9 cellular contexts compared by ENCODE assay signal in the genomic region with DNA sequence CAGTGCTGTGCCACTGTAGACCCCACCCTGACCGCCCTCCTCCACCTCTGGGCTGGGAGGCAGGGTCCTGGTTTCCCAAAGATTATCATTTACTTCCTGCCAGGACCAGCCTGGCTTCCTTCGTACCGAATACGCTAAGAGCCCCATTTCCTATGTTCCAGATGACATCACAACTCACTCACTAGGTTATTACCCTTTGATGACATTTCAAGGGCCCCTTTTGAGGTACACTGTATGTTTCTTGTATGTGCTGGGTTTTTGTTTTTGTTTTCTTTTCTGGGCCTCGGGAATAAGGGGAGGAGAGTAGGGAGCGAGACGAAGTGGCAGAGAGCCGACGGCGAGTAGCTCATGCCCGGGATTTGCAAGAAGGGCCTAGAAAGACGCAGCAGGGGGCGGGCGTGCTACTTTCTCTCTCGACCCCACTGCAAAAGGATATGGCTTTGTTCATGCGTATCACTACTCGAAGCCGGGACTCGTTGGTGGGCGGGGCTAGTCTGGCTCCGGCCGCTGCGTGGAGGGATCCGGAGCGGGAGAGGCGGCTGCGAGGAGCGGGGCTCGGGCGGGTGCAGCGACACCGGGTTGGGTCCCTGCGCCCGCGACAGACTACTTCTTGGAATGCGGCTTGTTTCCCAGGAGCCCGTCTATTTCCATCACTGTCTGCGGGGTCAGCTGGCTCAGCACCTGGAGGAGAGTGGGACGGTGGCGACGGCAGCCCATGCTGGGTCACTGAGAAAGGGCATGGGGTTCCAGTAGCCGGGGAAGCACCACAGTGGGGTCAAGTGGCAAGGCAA. TPM values are rescaled to one million over a fixed set of nuclear protein-coding genes. Genes with fewer than 3 reads are reported as not detected.
DNase-seq lines count a peak whose midpoint lies in the region; ATAC-seq and TF ChIP-seq lines count a peak whose summit lies in the region.
"Had no signal": no experiment of that assay in that cellular context is flagged by ENCODE, and none has a peak within 500 bp of the region (broad histone marks: within the 10 kb centered on the region; RNA-seq: fewer than 3 reads in every experiment).

No MANE protein-coding gene starts in this region.

- H3K9me3 Mint-ChIP-seq in IgD-negative memory B cell, result no peaks in the 10 kb centered on the region
- H3K9me3 Mint-ChIP-seq in activated T-cell treated with anti-CD3 and anti-CD28 coated beads, Interleukin-2, amount 50 U/mL, for 24 hours, result no peaks in the 10 kb centered on the region

- peak overlapping the region; percentile 22; the same call in 1 of the 2 replicates for H3K4me3 ChIP-seq in BE2C (ENCODE audit: low read depth, low read length)
- H3K4me3 ChIP-seq in esophagus (ENCODE audit: low read depth in 1 of 2, low read length in 2 of 2), result peak overlapping the region; percentile 42 to 47
- H3K4me3 ChIP-seq in mucosa of stomach (ENCODE audit: low read length), result peak overlapping the region; percentile 53
- no peak overlapping the region for H3K4me3 ChIP-seq in PC-3 (ENCODE audit: low read length)
- H3K4me3 ChIP-seq in OCI-LY7 (ENCODE audit: low read depth, low read length, poor library complexity, severe bottlenecking), result no peak overlapping the region

- no peaks in the 10 kb centered on the region for H3K9me3 ChIP-seq in BE2C
- H3K9me3 ChIP-seq in esophagus (ENCODE audit: control insufficient read depth in 2 of 2, insufficient read depth in 1 of 2, low read depth in 1 of 2, low read length in 1 of 2), result no peaks in the 10 kb centered on the region
- no peaks in the 10 kb centered on the region for H3K9me3 ChIP-seq in mucosa of stomach (ENCODE audit: control insufficient read depth, low read length)
- no peaks in the 10 kb centered on the region for H3K9me3 ChIP-seq in PC-3 (ENCODE audit: low read length)
- H3K9me3 ChIP-seq in OCI-LY7 (ENCODE audit: low read length), result no peaks in the 10 kb centered on the region

- H3K36me3 ChIP-seq in BE2C (no peaks in the 10 kb centered on the region), esophagus (ENCODE audit: control insufficient read depth in 2 of 2, insufficient read depth in 2 of 2, low read length in 1 of 2) (no peaks in the 10 kb centered on the region), mucosa of stomach (ENCODE audit: control insufficient read depth, insufficient read depth, low read length) (no peaks in the 10 kb centered on the region), PC-3 (ENCODE audit: low read depth, low read length) (no peaks in the 10 kb centered on the region), OCI-LY7 (ENCODE audit: insufficient read depth, low read length) (peaks cover 3% of the 10 kb centered on the region; the same call in 1 of the 2 replicates)

- H3K79me2 ChIP-seq in PC-3 (ENCODE audit: low read length) (no peaks in the 10 kb centered on the region), OCI-LY7 (ENCODE audit: insufficient read depth, low read depth, low read length) (no peaks in the 10 kb centered on the region)

- TF ChIP-seq CTCF in BE2C (IDR thresholded peaks at IDR 0.05; ENCODE audit: low read depth, low read length), result peak; percentile 14; the same call in 1 of the 2 replicates
- TF ChIP-seq CTCF in PC-3 (conservative IDR thresholded peaks at IDR 0.05; ENCODE audit: low read depth, low read length), result no peak
- TF ChIP-seq CTCF in OCI-LY7 (conservative IDR thresholded peaks at IDR 0.05; ENCODE audit: low read length), result no peak

- CTCF ChIA-PET in PC-3 (lab: Charles Lee), result no interaction called here
- CTCF ChIA-PET in OCI-LY7 (lab: Charles Lee; ENCODE audit: unreplicated experiment), result no interaction called here

- peak overlapping the region in 1 of 2 donors; percentile 78 for H3K27ac ChIP-seq in esophagus (ENCODE audit: low read depth in 2 of 2, low read length in 1 of 2)
- H3K27ac ChIP-seq in PC-3 (ENCODE audit: low read length), result no peak overlapping the region
- H3K27ac ChIP-seq in OCI-LY7 (ENCODE audit: low read depth, low read length, poor library complexity, severe bottlenecking), result no peak overlapping the region

- DNase-seq in BE2C, result peak; percentile 69
- DNase-seq in activated T-cell treated with anti-CD3 and anti-CD28 coated beads, Interleukin-2, amount 50 U/mL, for 24 hours, result peak; percentile 86
- peak; percentile 58 to 75 for DNase-seq in stimulated activated CD8-positive, alpha-beta memory T cell treated with anti-CD3 and anti-CD28 coated beads, Interleukin-2, amount 100 ng/mL, for 48 hours (ENCODE audit: low read depth in 2 of 2)
- DNase-seq in PC-3, result no peak
- DNase-seq in OCI-LY7 (ENCODE audit: low spot score), result no peak

- no peaks in the 10 kb centered on the region for H3F3A ChIP-seq in PC-3 (ENCODE audit: low read length, unreplicated experiment)

- POLR2A ChIA-PET in PC-3 (lab: Charles Lee; ENCODE audit: unreplicated experiment) (no interaction called here), OCI-LY7 (lab: Charles Lee) (no interaction called here)

- H3K9ac ChIP-seq in mucosa of stomach (ENCODE audit: low read length) (peak overlapping the region; percentile 90), PC-3 (ENCODE audit: low read length) (no peak overlapping the region)

- peak overlapping the region; percentile 68 to 97 (median 84) for H3K4me3 Mint-ChIP-seq in IgD-negative memory B cell
- H3K4me3 Mint-ChIP-seq in activated T-cell treated with anti-CD3 and anti-CD28 coated beads, Interleukin-2, amount 50 U/mL, for 24 hours, result peak overlapping the region; percentile 70

- peak overlapping the region; percentile 23 to 76 (median 72) for H3K27ac Mint-ChIP-seq in IgD-negative memory B cell
- peak overlapping the region; percentile 87 for H3K27ac Mint-ChIP-seq in activated T-cell treated with anti-CD3 and anti-CD28 coated beads, Interleukin-2, amount 50 U/mL, for 24 hours

- H3K4me2 ChIP-seq in PC-3 (ENCODE audit: low read length) (no peak overlapping the region), OCI-LY7 (ENCODE audit: low read length) (no peak overlapping the region; the same call in 1 of the 2 replicates)

- ATAC-seq in PC-3, result no peak
- ATAC-seq: HCT116 had no signal

- intact Hi-C loops in PC-3 (cut with micrococcal nuclease) (no loop called here), OCI-LY7 (cut with micrococcal nuclease; ENCODE audit: unreplicated experiment) (no loop called here)

- no peak overlapping the region for H2AFZ ChIP-seq in PC-3 (ENCODE audit: low read length)
- H2AFZ ChIP-seq in OCI-LY7 (ENCODE audit: low read length), result no peak overlapping the region

- H3K4me1 ChIP-seq in BE2C (no peaks in the 10 kb centered on the region), esophagus (ENCODE audit: control insufficient read depth in 2 of 2, insufficient read depth in 2 of 2, low read length in 1 of 2) (peaks cover 3 to 5% of the 10 kb centered on the region in 2 donors), mucosa of stomach (ENCODE audit: control insufficient read depth, insufficient read depth, low read length) (peaks cover 11% of the 10 kb centered on the region), PC-3 (ENCODE audit: insufficient read depth, low read length) (no peaks in the 10 kb centered on the region), OCI-LY7 (ENCODE audit: insufficient read depth, low read length, poor library complexity, severe bottlenecking) (no peaks in the 10 kb centered on the region)

- H3K9me2 ChIP-seq in PC-3 (replicated peaks; ENCODE audit: low read length), result no peaks in the 10 kb centered on the region
- no peaks in the 10 kb centered on the region for H3K9me2 ChIP-seq in OCI-LY7 (ENCODE audit: insufficient read depth, low read length)

- no peaks in the 10 kb centered on the region for H3K27me3 Mint-ChIP-seq in IgD-negative memory B cell
- H3K27me3 Mint-ChIP-seq in activated T-cell treated with anti-CD3 and anti-CD28 coated beads, Interleukin-2, amount 50 U/mL, for 24 hours, result no peaks in the 10 kb centered on the region

- H3K4me1 Mint-ChIP-seq in IgD-negative memory B cell, result peaks cover 6 to 19% (median 6%) of the 10 kb centered on the region in 3 donors
- peaks cover 18% of the 10 kb centered on the region for H3K4me1 Mint-ChIP-seq in activated T-cell treated with anti-CD3 and anti-CD28 coated beads, Interleukin-2, amount 50 U/mL, for 24 hours (ENCODE audit: low read depth)

- H4K20me1 ChIP-seq in PC-3 (ENCODE audit: low read length) (no peaks in the 10 kb centered on the region), OCI-LY7 (ENCODE audit: insufficient read depth, low read length) (no peaks in the 10 kb centered on the region)

- H3K27me3 ChIP-seq in BE2C (no peaks in the 10 kb centered on the region), esophagus (ENCODE audit: control insufficient read depth in 1 of 2, insufficient read depth in 2 of 2, low read length in 2 of 2) (no peaks in the 10 kb centered on the region), mucosa of stomach (ENCODE audit: control insufficient read depth, insufficient read depth, low read length) (no peaks in the 10 kb centered on the region), PC-3 (ENCODE audit: low read length) (no peaks in the 10 kb centered on the region)

- 6 to 7% methylated on average over 38 to 42 of the region's 42 CpGs for WGBS in esophagus, 2 donors

- peaks cover 2% of the 10 kb centered on the region for H3K36me3 Mint-ChIP-seq in IgD-negative memory B cell
- peaks cover 35% of the 10 kb centered on the region for H3K36me3 Mint-ChIP-seq in activated T-cell treated with anti-CD3 and anti-CD28 coated beads, Interleukin-2, amount 50 U/mL, for 24 hours (ENCODE audit: low read depth)

- no TSS peak for BruUV-seq in PC-3 (replicated peaks; lab: Mats Ljungman, UMichigan)
- BruUV-seq in OCI-LY7 (replicated peaks; lab: Mats Ljungman, UMichigan), result no TSS peak

RNA-seq across cellular contexts. Expression of a gene that starts 6.6 kb away (rescaled TPM):
- polyA plus RNA-seq in BE2C (2012; ENCODE audit: insufficient read depth, insufficient read length, low read depth), result 3.3 TPM
- polyA plus RNA-seq in IgD-negative memory B cell (3.1 TPM), esophagus (1 to 10 TPM; 3.5 to 4.3 TPM)
- total RNA-seq in PC-3 (2014; rRNA removed) (0.11 and 0.52 TPM in 2 replicates), OCI-LY7 (2022) (4.7 and 5.8 TPM in 2 replicates)
- total RNA-seq in OCI-LY7 (2014; rRNA removed; shearing (Covaris generic)), result 3.8 and 9.6 TPM in 2 replicates

RNA-seq across cellular contexts. Expression of a gene that starts 7.0 kb away (rescaled TPM):
- polyA plus RNA-seq in BE2C (2012; ENCODE audit: insufficient read depth, insufficient read length, low read depth), result 1.6 TPM
- polyA plus RNA-seq in IgD-negative memory B cell (0.51 TPM), esophagus (1 to 10 TPM; 1.3 to 2.3 TPM)
- total RNA-seq in PC-3 (2014; rRNA removed) (0.26 and 0.75 TPM in 2 replicates), OCI-LY7 (2022) (14.3 and 17.3 TPM in 2 replicates)
- 4.3 and 5.6 TPM in 2 replicates for total RNA-seq in OCI-LY7 (2014; rRNA removed; shearing (Covaris generic))

RNA-seq across cellular contexts. Expression of a gene that starts 9.1 kb away (rescaled TPM):
- 156 TPM for polyA plus RNA-seq in BE2C (2012; ENCODE audit: insufficient read depth, insufficient read length, low read depth)
- 220 TPM for polyA plus RNA-seq in IgD-negative memory B cell
- 100 to 1,000 TPM in 1 of 2 donors, 10 to 100 TPM in 1; 95.9 to 125 TPM for polyA plus RNA-seq in esophagus
- total RNA-seq in PC-3 (2014; rRNA removed), result 26.4 and 30.5 TPM in 2 replicates
- 40.2 and 41.0 TPM in 2 replicates for total RNA-seq in OCI-LY7 (2014; rRNA removed; shearing (Covaris generic))
- total RNA-seq in OCI-LY7 (2022), result 150 and 178 TPM in 2 replicates

RNA-seq across cellular contexts. Expression of a gene that starts 9.3 kb away (rescaled TPM):
- 17.5 TPM for polyA plus RNA-seq in BE2C (2012; ENCODE audit: insufficient read depth, insufficient read length, low read depth)
- 11.0 TPM for polyA plus RNA-seq in IgD-negative memory B cell
- 10 to 100 TPM; 18.0 to 29.5 TPM for polyA plus RNA-seq in esophagus
- 27.5 and 40.5 TPM in 2 replicates for total RNA-seq in PC-3 (2014; rRNA removed)
- 49.1 and 55.4 TPM in 2 replicates for total RNA-seq in OCI-LY7 (2014; rRNA removed; shearing (Covaris generic))
- 72.3 and 80.3 TPM in 2 replicates for total RNA-seq in OCI-LY7 (2022)

RNA-seq across cellular contexts. Expression of a gene that starts 34.1 kb away (rescaled TPM):
- polyA plus RNA-seq in BE2C (2012; ENCODE audit: insufficient read depth, insufficient read length, low read depth), result 66.8 TPM
- polyA plus RNA-seq in IgD-negative memory B cell (2.4 TPM), esophagus (10 to 100 TPM; 37.2 to 78.7 TPM)
- total RNA-seq in PC-3 (2014; rRNA removed) (102 and 151 TPM in 2 replicates), OCI-LY7 (2022) (124 and 126 TPM in 2 replicates)
- 42.5 and 59.6 TPM in 2 replicates for total RNA-seq in OCI-LY7 (2014; rRNA removed; shearing (Covaris generic))

Comparison
In these comparisons a context has a peak if more than half of its experiments do, and no peak if none do; other contexts are left out.
1. DNase-seq: peak in BE2C (single experiment), activated T-cell treated with anti-CD3 and anti-CD28 coated beads, Interleukin-2, amount 50 U/mL, for 24 hours (single experiment) and stimulated activated CD8-positive, alpha-beta memory T cell treated with anti-CD3 and anti-CD28 coated beads, Interleukin-2, amount 100 ng/mL, for 48 hours (2 of 2); none in PC-3 (single experiment) and OCI-LY7 (single experiment).
2. H3K4me3 ChIP-seq: peak in BE2C (single experiment), esophagus (2 of 2) and mucosa of stomach (single experiment); none in PC-3 (single experiment) and OCI-LY7 (single experiment).